In the genomic region with DNA sequence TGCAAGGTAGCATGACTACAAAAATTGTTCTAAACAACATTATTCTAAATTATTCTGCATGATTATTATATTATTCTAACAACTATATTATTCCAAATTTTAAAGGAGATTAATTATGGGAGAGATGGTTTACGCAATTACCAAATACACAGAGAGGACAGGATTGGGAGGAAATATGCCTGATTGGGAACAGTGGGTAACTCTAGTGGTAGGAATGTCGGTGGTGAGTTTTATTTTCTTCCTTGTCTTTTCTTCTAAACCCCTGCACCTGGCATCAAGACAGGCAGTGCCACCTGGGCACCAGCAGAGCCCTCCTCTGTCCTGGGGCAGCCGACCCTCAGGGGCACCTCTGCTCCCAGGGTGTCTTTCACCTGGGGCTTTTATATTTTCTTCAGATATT, we compare ENCODE assay signal across 7 cellular contexts.
DNase-seq lines count a peak whose midpoint lies in the region; ATAC-seq and TF ChIP-seq lines count a peak whose summit lies in the region.
"Not testable (repeated sequence)": the region's sequence is repeated elsewhere in the genome, so short reads cannot be mapped to it uniquely, and the experiment has no call there.

No MANE protein-coding gene starts in this region.

- peak overlapping the region; percentile 87 for H3K27ac ChIP-seq in HL-60 (replicated peaks)
- not testable (repeated sequence) for H3K27ac ChIP-seq in Panc1 (ENCODE audit: low read length)
- peak overlapping the region in 5 of 8 donors; percentile 49 to 77 (median 74) for H3K27ac ChIP-seq in spleen

- not testable (repeated sequence) for TF ChIP-seq POLR2A in spleen (IDR thresholded peaks at IDR 0.05)

- peak overlapping the region; percentile 68 for H3K4me3 Mint-ChIP-seq in activated CD4-positive, alpha-beta memory T cell treated with anti-CD3 and anti-CD28 coated beads for 36 hours
- not testable (repeated sequence) for H3K4me3 Mint-ChIP-seq in activated naive CD4-positive, alpha-beta T cell treated with anti-CD3 and anti-CD28 coated beads, Interleukin-2, amount 10 ng/mL, durations not matched to agents 7 days and 5 days; dendritic cell treated with granulocyte-macrophage colony-stimulating factor and Interleukin-4, amounts not matched to agents 40 ng/mL and 50 ng/mL, for 4 days
- H3K4me3 Mint-ChIP-seq in natural killer cell treated with Interleukin-12 subunit alpha and Interleukin-12 subunit beta and Interleukin-15 and Interleukin-18, amount 100 ng/mL, for 72 hours: peak overlapping the region; percentile 70

- in situ Hi-C loops in Panc1 (cut with HindIII; ENCODE audit: low pct_unique_long_range_greater_than_20kb, low sequenced_read_pairs): not testable (repeated sequence)

- not testable (repeated sequence) for ATAC-seq in Panc1; natural killer cell treated with Interleukin-12 subunit alpha and Interleukin-12 subunit beta and Interleukin-15 and Interleukin-18, amount 100 ng/mL, for 72 hours

- CTCF ChIA-PET in Panc1 (lab: Charles Lee); activated CD4-positive, alpha-beta memory T cell treated with anti-CD3 and anti-CD28 coated beads for 36 hours (lab: Charles Lee); activated naive CD4-positive, alpha-beta T cell treated with anti-CD3 and anti-CD28 coated beads, Interleukin-2, amount 10 ng/mL, durations not matched to agents 7 days and 5 days (lab: Charles Lee): not testable (repeated sequence)

- not testable (repeated sequence) for H3K4me3 ChIP-seq in HL-60 (replicated peaks; ENCODE audit: insufficient read depth, low read length); Panc1 (ENCODE audit: low read depth in 2 of 2, low read length in 2 of 2); spleen

- 62 to 93% (median 75%) methylated on average over 2 to 3 of the region's 3 CpGs for WGBS in spleen, 5 donors

- not testable (repeated sequence) for H3K27me3 ChIP-seq in HL-60 (ENCODE audit: insufficient read depth, poor library complexity, severe bottlenecking); Panc1 (ENCODE audit: control insufficient read depth, insufficient read depth, low read length); spleen (replicated peaks in 1 of 7)

- not testable (repeated sequence) for DNase-seq in HL-60 (ENCODE audit: low read depth in 1 of 2, low spot score in 1 of 2); Panc1 (ENCODE audit: low read depth, low spot score); activated CD4-positive, alpha-beta memory T cell treated with anti-CD3 and anti-CD28 coated beads for 36 hours; activated naive CD4-positive, alpha-beta T cell treated with anti-CD3 and anti-CD28 coated beads, Interleukin-2, amount 10 ng/mL, durations not matched to agents 7 days and 5 days; natural killer cell treated with Interleukin-12 subunit alpha and Interleukin-12 subunit beta and Interleukin-15 and Interleukin-18, amount 100 ng/mL, for 72 hours (ENCODE audit: low spot score); spleen

- POLR2A ChIA-PET in Panc1 (lab: Charles Lee); activated CD4-positive, alpha-beta memory T cell treated with anti-CD3 and anti-CD28 coated beads for 36 hours (lab: Charles Lee): not testable (repeated sequence)

- H3K36me3 Mint-ChIP-seq in activated CD4-positive, alpha-beta memory T cell treated with anti-CD3 and anti-CD28 coated beads for 36 hours; activated naive CD4-positive, alpha-beta T cell treated with anti-CD3 and anti-CD28 coated beads, Interleukin-2, amount 10 ng/mL, durations not matched to agents 7 days and 5 days; dendritic cell treated with granulocyte-macrophage colony-stimulating factor and Interleukin-4, amounts not matched to agents 40 ng/mL and 50 ng/mL, for 4 days (ENCODE audit: low read depth); natural killer cell treated with Interleukin-12 subunit alpha and Interleukin-12 subunit beta and Interleukin-15 and Interleukin-18, amount 100 ng/mL, for 72 hours: not testable (repeated sequence)

- peak overlapping the region; percentile 93 for H3K27ac Mint-ChIP-seq in activated CD4-positive, alpha-beta memory T cell treated with anti-CD3 and anti-CD28 coated beads for 36 hours
- H3K27ac Mint-ChIP-seq in activated naive CD4-positive, alpha-beta T cell treated with anti-CD3 and anti-CD28 coated beads, Interleukin-2, amount 10 ng/mL, durations not matched to agents 7 days and 5 days: peak overlapping the region; percentile 81
- H3K27ac Mint-ChIP-seq in dendritic cell treated with granulocyte-macrophage colony-stimulating factor and Interleukin-4, amounts not matched to agents 40 ng/mL and 50 ng/mL, for 4 days: peak overlapping the region; percentile 90
- peak overlapping the region; percentile 57 to 80 for H3K27ac Mint-ChIP-seq in natural killer cell treated with Interleukin-12 subunit alpha and Interleukin-12 subunit beta and Interleukin-15 and Interleukin-18, amount 100 ng/mL, for 72 hours

- intact Hi-C loops in Panc1 (cut with micrococcal nuclease; ENCODE audit: unreplicated experiment); activated CD4-positive, alpha-beta memory T cell treated with anti-CD3 and anti-CD28 coated beads for 36 hours (cut with micrococcal nuclease); dendritic cell treated with granulocyte-macrophage colony-stimulating factor and Interleukin-4, amounts not matched to agents 40 ng/mL and 50 ng/mL, for 4 days (cut with micrococcal nuclease); spleen (cut with DNase I; ENCODE audit: low total_unique reads): not testable (repeated sequence)

- H3K27me3 Mint-ChIP-seq in activated CD4-positive, alpha-beta memory T cell treated with anti-CD3 and anti-CD28 coated beads for 36 hours; activated naive CD4-positive, alpha-beta T cell treated with anti-CD3 and anti-CD28 coated beads, Interleukin-2, amount 10 ng/mL, durations not matched to agents 7 days and 5 days; dendritic cell treated with granulocyte-macrophage colony-stimulating factor and Interleukin-4, amounts not matched to agents 40 ng/mL and 50 ng/mL, for 4 days; natural killer cell treated with Interleukin-12 subunit alpha and Interleukin-12 subunit beta and Interleukin-15 and Interleukin-18, amount 100 ng/mL, for 72 hours: not testable (repeated sequence)

- not testable (repeated sequence) for TF ChIP-seq CTCF in HL-60 (IDR thresholded peaks at IDR 0.05; ENCODE audit: insufficient read depth, low read length); spleen (IDR thresholded peaks at IDR 0.05 in 8 of 11, conservative IDR thresholded peaks at IDR 0.05 in 3 of 11)
- TF ChIP-seq CTCF in Panc1 (IDR thresholded peaks at IDR 0.05): 0 out of 2 replicates have a peak, but pooled peaks have one; percentile 18

- not testable (repeated sequence) for H3K4me1 ChIP-seq in Panc1 (ENCODE audit: control insufficient read depth, insufficient read depth, low read length)
- peaks cover 0 to 47% (median 8%) of the 10 kb centered on the region in 6 donors for H3K4me1 ChIP-seq in spleen

- not testable (repeated sequence) for H3K9me3 ChIP-seq in Panc1 (ENCODE audit: control insufficient read depth, insufficient read depth, low read depth, low read length); spleen

- not testable (repeated sequence) for H3K36me3 ChIP-seq in Panc1 (ENCODE audit: control insufficient read depth, insufficient read depth, low read length); spleen

- BruUV-seq in Panc1 (replicated peaks; lab: Mats Ljungman, UMichigan): not testable (repeated sequence)

- H3K4me1 Mint-ChIP-seq in activated CD4-positive, alpha-beta memory T cell treated with anti-CD3 and anti-CD28 coated beads for 36 hours (ENCODE audit: low read depth): peaks cover 37% of the 10 kb centered on the region
- peaks cover 34% of the 10 kb centered on the region for H3K4me1 Mint-ChIP-seq in activated naive CD4-positive, alpha-beta T cell treated with anti-CD3 and anti-CD28 coated beads, Interleukin-2, amount 10 ng/mL, durations not matched to agents 7 days and 5 days
- peaks cover 42% of the 10 kb centered on the region for H3K4me1 Mint-ChIP-seq in dendritic cell treated with granulocyte-macrophage colony-stimulating factor and Interleukin-4, amounts not matched to agents 40 ng/mL and 50 ng/mL, for 4 days (ENCODE audit: low read depth)
- peaks cover 9 to 13% of the 10 kb centered on the region in 2 donors for H3K4me1 Mint-ChIP-seq in natural killer cell treated with Interleukin-12 subunit alpha and Interleukin-12 subunit beta and Interleukin-15 and Interleukin-18, amount 100 ng/mL, for 72 hours (ENCODE audit: low read depth in 2 of 2)

- not testable (repeated sequence) for H3K9me3 Mint-ChIP-seq in activated CD4-positive, alpha-beta memory T cell treated with anti-CD3 and anti-CD28 coated beads for 36 hours; activated naive CD4-positive, alpha-beta T cell treated with anti-CD3 and anti-CD28 coated beads, Interleukin-2, amount 10 ng/mL, durations not matched to agents 7 days and 5 days; dendritic cell treated with granulocyte-macrophage colony-stimulating factor and Interleukin-4, amounts not matched to agents 40 ng/mL and 50 ng/mL, for 4 days; natural killer cell treated with Interleukin-12 subunit alpha and Interleukin-12 subunit beta and Interleukin-15 and Interleukin-18, amount 100 ng/mL, for 72 hours
